1 cellular context compared by ENCODE assay signal in the genomic region with DNA sequence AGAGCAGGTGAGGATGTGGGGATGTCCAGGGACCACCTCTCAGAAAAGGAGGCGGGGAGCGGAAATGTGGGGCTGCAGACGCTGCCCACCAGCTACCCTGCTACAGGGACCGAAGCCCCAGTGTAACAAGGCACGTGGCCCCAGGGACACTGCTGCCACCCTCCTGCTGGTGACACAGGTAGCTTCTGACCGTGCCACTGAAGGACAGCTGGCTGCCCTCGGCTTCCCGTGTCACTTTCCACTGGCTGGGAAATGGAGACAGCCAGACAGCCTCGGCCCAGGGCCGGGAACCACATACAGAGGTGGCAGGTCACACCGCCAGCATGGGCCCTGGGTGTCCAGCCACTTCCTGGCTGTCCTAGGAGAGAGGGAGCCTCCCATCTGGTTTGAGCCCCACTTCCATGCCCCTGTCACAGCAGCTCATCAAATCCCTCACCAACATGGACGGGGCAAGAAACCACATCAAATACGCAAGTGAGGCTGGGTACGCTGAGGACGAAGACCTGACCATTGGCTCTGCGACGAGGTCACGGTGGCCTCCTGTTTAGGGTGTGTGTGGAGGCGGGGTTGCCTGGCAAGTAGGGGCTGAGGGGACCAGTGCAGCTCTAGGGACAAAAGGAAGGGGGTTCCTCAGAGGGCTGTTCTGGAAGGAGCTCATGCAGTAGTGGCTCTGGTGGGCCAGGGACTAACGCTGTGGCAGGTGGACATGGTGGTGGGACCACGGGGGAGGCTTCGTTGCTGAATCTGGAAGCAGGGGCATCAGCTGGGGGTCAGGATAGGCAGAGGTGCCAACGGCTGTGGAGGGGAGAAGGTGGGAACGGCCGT.
TF ChIP-seq lines count a peak whose summit lies in the region.

No MANE protein-coding gene starts in this region.

TF ChIP-seq in IMR-90, 13 proteins besides CTCF, POLR2A, EP300 and RAD21:
- TF ChIP-seq MAFK (IDR thresholded peaks at IDR 0.05; ENCODE audit: low read depth, low read length) = no peak
- no peak for TF ChIP-seq RCOR1 (IDR thresholded peaks at IDR 0.05; ENCODE audit: insufficient replicate concordance, low read length)
- no peak for TF ChIP-seq SMC3 (IDR thresholded peaks at IDR 0.05; ENCODE audit: low read depth, low read length)
- TF ChIP-seq RFX5 (IDR thresholded peaks at IDR 0.05; ENCODE audit: low read depth, low read length) = no peak
- no peak for TF ChIP-seq BHLHE40 (IDR thresholded peaks at IDR 0.05; ENCODE audit: low read depth, low read length)
- no peak for TF ChIP-seq CHD1 (IDR thresholded peaks at IDR 0.05; ENCODE audit: low read depth, low read length)
- no peak for TF ChIP-seq MXI1 (IDR thresholded peaks at IDR 0.05; ENCODE audit: borderline replicate concordance, low read depth, low read length)
- no peak for TF ChIP-seq NFE2L2 (IDR thresholded peaks at IDR 0.05; ENCODE audit: low read depth, low read length)
- no peak for TF ChIP-seq FOS (IDR thresholded peaks at IDR 0.05; ENCODE audit: low read depth, low read length)
- TF ChIP-seq CEBPB (IDR thresholded peaks at IDR 0.05; ENCODE audit: low read depth, low read length) = no peak
- TF ChIP-seq USF2 (IDR thresholded peaks at IDR 0.05; ENCODE audit: low read depth, low read length) = no peak
- TF ChIP-seq MAZ (IDR thresholded peaks at IDR 0.05; ENCODE audit: borderline replicate concordance, low read depth, low read length) = no peak
- no peak for TF ChIP-seq ELK1 (IDR thresholded peaks at IDR 0.05; ENCODE audit: borderline replicate concordance, low read depth, low read length)
